Comparison of ENCODE assay signal across 7 cellular contexts in genomic region chr5:179817071-179817840, GRCh38. TPM values are rescaled to one million over a fixed set of nuclear protein-coding genes. Genes with fewer than 3 reads are reported as not detected.
DNase-seq lines count a peak whose midpoint lies in the region; ATAC-seq, FAIRE-seq and TF ChIP-seq lines count a peak whose summit lies in the region.

No MANE protein-coding gene starts in this region.

- H3K36me3 ChIP-seq in HEK293 (ENCODE audit: control insufficient read depth in 2 of 2, insufficient read depth in 1 of 2, low read length in 2 of 2) (peaks cover 5 to 40% of the 10 kb centered on the region in 2 experiments; a peak in 2 of 3 replicates), bronchial epithelial cell (ENCODE audit: control insufficient read depth, insufficient read depth, low read length) (peaks cover 3% of the 10 kb centered on the region), HepG2 (replicated peaks in 1 of 2; ENCODE audit: control insufficient read depth in 1 of 2, insufficient read depth in 2 of 2, low read length in 2 of 2) (peaks cover 10 to 16% of the 10 kb centered on the region in 2 experiments; a peak in 4 of 5 replicates), subcutaneous abdominal adipose tissue (ENCODE audit: control insufficient read depth in 5 of 5, insufficient read depth in 5 of 5, low read length in 5 of 5) (peaks cover 0 to 16% (median 10%) of the 10 kb centered on the region in 5 donors)

- ATAC-seq in HepG2 (no peak), HG02840 (IDR thresholded peaks at IDR 0.05; ENCODE audit: low FRiP score, unreplicated experiment) (no peak)

- no peaks in the 10 kb centered on the region for H3K9me3 ChIP-seq in HEK293 (ENCODE audit: control insufficient read depth, insufficient read depth, low read depth, low read length)
- no peaks in the 10 kb centered on the region for H3K9me3 ChIP-seq in HepG2 (ENCODE audit: low read length)
- H3K9me3 ChIP-seq in subcutaneous abdominal adipose tissue (ENCODE audit: control insufficient read depth in 5 of 5, low read length in 5 of 5), result no peaks in the 10 kb centered on the region

- no peak for TF ChIP-seq RAD21 in HepG2 (CRISPR knock-in tag; IDR thresholded peaks at IDR 0.05)

- TF ChIP-seq CTCF in HEK293 (tag by site-specific recombination; IDR thresholded peaks at IDR 0.05), result no peak
- TF ChIP-seq CTCF in bronchial epithelial cell (IDR thresholded peaks at IDR 0.05; ENCODE audit: insufficient read depth, low read length, severe bottlenecking), result no peak
- no peak for TF ChIP-seq CTCF in HepG2 (CRISPR knock-in tag; IDR thresholded peaks at IDR 0.05)
- no peak for TF ChIP-seq CTCF in GM20000 (IDR thresholded peaks at IDR 0.05; ENCODE audit: extremely low read depth, missing control alignments)

- H3K27ac ChIP-seq in HEK293 (ENCODE audit: extremely low read depth, low read depth, low read length) (no peak overlapping the region), HepG2 (ENCODE audit: extremely low read length, insufficient read depth, low read length) (no peak overlapping the region), subcutaneous abdominal adipose tissue (ENCODE audit: low read depth, low read length) (peak overlapping the region; percentile 100)

- CTCF ChIA-PET in HEK293 (lab: Yijun Ruan, JAX), result no interaction called here
- CTCF ChIA-PET in HepG2 (lab: Yijun Ruan, JAX; ENCODE audit: low intra/inter-chr PET ratio, low total read pairs), result no interaction called here

- H3K4me3 ChIP-seq in HEK293 (ENCODE audit: low read depth, low read length) (no peak overlapping the region), bronchial epithelial cell (ENCODE audit: low read depth, low read length) (peak overlapping the region; percentile 33), HepG2 (replicated peaks in 1 of 3; ENCODE audit: insufficient read depth in 1 of 3, low read depth in 2 of 3, low read length in 3 of 3) (no peak overlapping the region), subcutaneous abdominal adipose tissue (ENCODE audit: low read depth in 1 of 5, low read length in 5 of 5) (peak overlapping the region in 4 of 5 donors; percentile 44 to 67 (median 58))

- H3K27me3 ChIP-seq in bronchial epithelial cell (ENCODE audit: control insufficient read depth, insufficient read depth, low read length) (no peaks in the 10 kb centered on the region), HepG2 (ENCODE audit: control insufficient read depth in 1 of 2, insufficient read depth in 2 of 2, low read length in 2 of 2) (no peaks in the 10 kb centered on the region), subcutaneous abdominal adipose tissue (ENCODE audit: control insufficient read depth in 5 of 5, insufficient read depth in 4 of 5, low read length in 5 of 5) (no peaks in the 10 kb centered on the region)

- in situ Hi-C loops in HepG2 (cut with HindIII; ENCODE audit: extremely low pct_ligation_motif_present, low pct_unique_long_range_greater_than_20kb), result no loop called here

- BruUV-seq in HepG2 (replicated peaks; lab: Mats Ljungman, UMichigan), result no TSS peak

- H4K20me1 ChIP-seq in HepG2 (ENCODE audit: insufficient read depth, low read length), result peaks cover 9% of the 10 kb centered on the region

- H3K9ac ChIP-seq in HepG2 (ENCODE audit: insufficient read depth, low read depth, low read length) (no peak overlapping the region), subcutaneous abdominal adipose tissue (ENCODE audit: low read length in 5 of 5) (peak overlapping the region in 4 of 5 donors; percentile 30 to 74 (median 47))

- peaks cover 21% of the 10 kb centered on the region for H3K79me2 ChIP-seq in HepG2 (ENCODE audit: insufficient read depth, low read length)

- H3K4me1 ChIP-seq in HEK293 (ENCODE audit: control insufficient read depth, insufficient read depth, low read length) (peaks cover 17% of the 10 kb centered on the region), HepG2 (ENCODE audit: insufficient read depth, low read length) (peaks cover 35% of the 10 kb centered on the region), subcutaneous abdominal adipose tissue (ENCODE audit: control insufficient read depth in 5 of 5, insufficient read depth in 5 of 5, low read length in 5 of 5) (peaks cover 12 to 47% (median 41%) of the 10 kb centered on the region in 5 donors)

- no peak overlapping the region for H3K4me2 ChIP-seq in HepG2 (ENCODE audit: low read depth, low read length)

- no peak overlapping the region for H2AFZ ChIP-seq in HepG2 (ENCODE audit: low read length)

- no peak for TF ChIP-seq POLR2A in HepG2 (IDR thresholded peaks at IDR 0.05; ENCODE audit: insufficient read depth in 1 of 2, low read depth in 2 of 2, low read length in 2 of 2)

- intact Hi-C loops in HepG2 (cut with micrococcal nuclease; ENCODE audit: unreplicated experiment), result no loop called here

- 93% methylated on average over 32 of the region's 51 CpGs for WGBS in HepG2 (ENCODE audit: low lambda C conversion rate)

- TF ChIP-seq EP300 in HepG2 (IDR thresholded peaks at IDR 0.05; ENCODE audit: low read depth in 2 of 2, low read length in 2 of 2), result no peak
- no peak for TF ChIP-seq EP300 in HepG2 (CRISPR knock-in tag; IDR thresholded peaks at IDR 0.05; ENCODE audit: borderline replicate concordance)

- FAIRE-seq in bronchial epithelial cell (lab: Jason Lieb, UNC), result no peak
- FAIRE-seq in HepG2 (lab: Jason Lieb, UNC), result no peak
- no peak for FAIRE-seq in HTR-8/SVneo (lab: Jason Lieb, UNC)

- POLR2A ChIA-PET in HEK293 (lab: Yijun Ruan, JAX), result no interaction called here
- POLR2A ChIA-PET in HepG2 (lab: Yijun Ruan, JAX), result interaction anchor here (5.3 kb wide), 1 partner anchor 12 kb away, joined by 115 read pairs; the partner anchor contains the start of gene MGAT4B

- DNase-seq in bronchial epithelial cell (ENCODE audit: low read depth) (no peak), HepG2 (ENCODE audit: low spot score) (no peak), HTR-8/SVneo (ENCODE audit: insufficient read length, low spot score) (no peak), GM20000 (ENCODE audit: low spot score) (no peak)

RNA-seq across cellular contexts. Expression of gene SQSTM1, which starts 3.4 kb away (rescaled TPM):
- total RNA-seq in bronchial epithelial cell, result 686 and 733 TPM in 2 replicates
- 160 and 161 TPM in 2 replicates for total RNA-seq in HepG2 (2016; rRNA removed; fragmentation: Illumina TruSeq; extraction: Trizol)
- total RNA-seq in HepG2 (2016; cell fraction: cytosol; rRNA removed; fragmentation: Illumina TruSeq; extraction: Trizol; ENCODE audit: low read depth), result 45.2 and 49.8 TPM in 2 replicates
- 158 and 162 TPM in 2 replicates for total RNA-seq in HepG2 (2016; cell fraction: insoluble cytoplasmic fraction; rRNA removed; fragmentation: Illumina TruSeq; extraction: Trizol)
- total RNA-seq in HepG2 (2016; cell fraction: membrane; rRNA removed; fragmentation: Illumina TruSeq; extraction: Trizol), result 63.1 and 66.1 TPM in 2 replicates
- total RNA-seq in HepG2 (2016; cell fraction: nucleus; rRNA removed; fragmentation: Illumina TruSeq; extraction: Trizol), result 98.3 and 116 TPM in 2 replicates
- polyA plus RNA-seq in HepG2 (2011; rRNA removed), result 90.9 and 126 TPM in 2 replicates
- 81.2 and 85.2 TPM in 2 replicates for polyA plus RNA-seq in HepG2 (2011; cell fraction: cytosol; rRNA removed)
- 240 and 268 TPM in 2 replicates for polyA plus RNA-seq in HepG2 (2011; cell fraction: nucleus; rRNA removed)
- 80.8 and 157 TPM in 2 replicates for polyA plus RNA-seq in HepG2 (2012)
- polyA plus RNA-seq in HepG2 (2016; cell fraction: cytosol; fragmentation: Illumina TruSeq; extraction: Trizol; ENCODE audit: low read depth), result 43.0 and 45.0 TPM in 2 replicates
- 179 and 191 TPM in 2 replicates for polyA plus RNA-seq in HepG2 (2016; cell fraction: insoluble cytoplasmic fraction; fragmentation: Illumina TruSeq; extraction: Trizol; ENCODE audit: low read depth)
- 48.5 and 49.4 TPM in 2 replicates for polyA plus RNA-seq in HepG2 (2016; cell fraction: membrane; fragmentation: Illumina TruSeq; extraction: Trizol; ENCODE audit: low read depth)
- polyA plus RNA-seq in HepG2 (2016; cell fraction: nucleus; fragmentation: Illumina TruSeq; extraction: Trizol; ENCODE audit: insufficient read depth, low read depth), result 190 and 194 TPM in 2 replicates
- polyA minus RNA-seq in HepG2 (2011; rRNA and poly(A)+ RNA removed; ENCODE audit: low replicate concordance), result 245 and 268 TPM in 2 replicates
- 106 and 114 TPM in 2 replicates for polyA minus RNA-seq in HepG2 (2011; cell fraction: cytosol; rRNA and poly(A)+ RNA removed)
- polyA minus RNA-seq in HepG2 (2011; cell fraction: nucleus; rRNA and poly(A)+ RNA removed), result 238 and 284 TPM in 2 replicates

RNA-seq across cellular contexts. Expression of gene MGAT4B, which starts 10.6 kb away (rescaled TPM):
- total RNA-seq in bronchial epithelial cell (109 and 151 TPM in 2 replicates), HepG2 (2016; rRNA removed; fragmentation: Illumina TruSeq; extraction: Trizol) (69.2 and 93.5 TPM in 2 replicates)
- 62.1 and 64.9 TPM in 2 replicates for total RNA-seq in HepG2 (2016; cell fraction: cytosol; rRNA removed; fragmentation: Illumina TruSeq; extraction: Trizol; ENCODE audit: low read depth)
- 62.4 and 88.8 TPM in 2 replicates for total RNA-seq in HepG2 (2016; cell fraction: insoluble cytoplasmic fraction; rRNA removed; fragmentation: Illumina TruSeq; extraction: Trizol)
- 158 and 164 TPM in 2 replicates for total RNA-seq in HepG2 (2016; cell fraction: membrane; rRNA removed; fragmentation: Illumina TruSeq; extraction: Trizol)
- 79.6 and 99.8 TPM in 2 replicates for total RNA-seq in HepG2 (2016; cell fraction: nucleus; rRNA removed; fragmentation: Illumina TruSeq; extraction: Trizol)
- 130 and 170 TPM in 2 replicates for polyA plus RNA-seq in HepG2 (2011; rRNA removed)
- polyA plus RNA-seq in HepG2 (2011; cell fraction: cytosol; rRNA removed), result 134 and 140 TPM in 2 replicates
- 514 and 596 TPM in 2 replicates for polyA plus RNA-seq in HepG2 (2011; cell fraction: nucleus; rRNA removed)
- polyA plus RNA-seq in HepG2 (2012), result 117 and 181 TPM in 2 replicates
- 82.9 and 88.8 TPM in 2 replicates for polyA plus RNA-seq in HepG2 (2016; cell fraction: cytosol; fragmentation: Illumina TruSeq; extraction: Trizol; ENCODE audit: low read depth)
- 78.6 and 97.2 TPM in 2 replicates for polyA plus RNA-seq in HepG2 (2016; cell fraction: insoluble cytoplasmic fraction; fragmentation: Illumina TruSeq; extraction: Trizol; ENCODE audit: low read depth)
- 156 and 172 TPM in 2 replicates for polyA plus RNA-seq in HepG2 (2016; cell fraction: membrane; fragmentation: Illumina TruSeq; extraction: Trizol; ENCODE audit: low read depth)
- 171 and 174 TPM in 2 replicates for polyA plus RNA-seq in HepG2 (2016; cell fraction: nucleus; fragmentation: Illumina TruSeq; extraction: Trizol; ENCODE audit: insufficient read depth, low read depth)
- 166 and 188 TPM in 2 replicates for polyA minus RNA-seq in HepG2 (2011; rRNA and poly(A)+ RNA removed; ENCODE audit: low replicate concordance)
- polyA minus RNA-seq in HepG2 (2011; cell fraction: cytosol; rRNA and poly(A)+ RNA removed), result 100 and 102 TPM in 2 replicates
- 118 and 140 TPM in 2 replicates for polyA minus RNA-seq in HepG2 (2011; cell fraction: nucleus; rRNA and poly(A)+ RNA removed)

RNA-seq across cellular contexts. Expression of gene LTC4S, which starts 23.5 kb away (rescaled TPM):
- 0.26 and 0.38 TPM in 2 replicates for total RNA-seq in bronchial epithelial cell
- 0.35 TPM in 1 of 2 replicates, not detected in the other for total RNA-seq in HepG2 (2016; rRNA removed; fragmentation: Illumina TruSeq; extraction: Trizol)
- not detected in 2 replicates for total RNA-seq in HepG2 (2016; cell fraction: cytosol; rRNA removed; fragmentation: Illumina TruSeq; extraction: Trizol; ENCODE audit: low read depth)
- total RNA-seq in HepG2 (2016; cell fraction: insoluble cytoplasmic fraction; rRNA removed; fragmentation: Illumina TruSeq; extraction: Trizol), result 0.30 TPM in 1 of 2 replicates, not detected in the other
- total RNA-seq in HepG2 (2016; cell fraction: membrane; rRNA removed; fragmentation: Illumina TruSeq; extraction: Trizol), result not detected in 2 replicates
- total RNA-seq in HepG2 (2016; cell fraction: nucleus; rRNA removed; fragmentation: Illumina TruSeq; extraction: Trizol), result 0.56 TPM in 1 of 2 replicates, not detected in the other
- not detected in 2 replicates for polyA plus RNA-seq in HepG2 (2011; rRNA removed)
- polyA plus RNA-seq in HepG2 (2011; cell fraction: cytosol; rRNA removed), result not detected in 2 replicates
- 0.78 and 0.82 TPM in 2 replicates for polyA plus RNA-seq in HepG2 (2011; cell fraction: nucleus; rRNA removed)
- polyA plus RNA-seq in HepG2 (2012), result not detected in 2 replicates
- polyA plus RNA-seq in HepG2 (2016; cell fraction: cytosol; fragmentation: Illumina TruSeq; extraction: Trizol; ENCODE audit: low read depth), result not detected in 2 replicates
- not detected in 2 replicates for polyA plus RNA-seq in HepG2 (2016; cell fraction: insoluble cytoplasmic fraction; fragmentation: Illumina TruSeq; extraction: Trizol; ENCODE audit: low read depth)
- not detected in 2 replicates for polyA plus RNA-seq in HepG2 (2016; cell fraction: membrane; fragmentation: Illumina TruSeq; extraction: Trizol; ENCODE audit: low read depth)
- polyA plus RNA-seq in HepG2 (2016; cell fraction: nucleus; fragmentation: Illumina TruSeq; extraction: Trizol; ENCODE audit: insufficient read depth, low read depth), result 0.91 and 1.1 TPM in 2 replicates
- polyA minus RNA-seq in HepG2 (2011; rRNA and poly(A)+ RNA removed; ENCODE audit: low replicate concordance), result 0.44 and 0.47 TPM in 2 replicates
- polyA minus RNA-seq in HepG2 (2011; cell fraction: cytosol; rRNA and poly(A)+ RNA removed), result not detected in 2 replicates
- polyA minus RNA-seq in HepG2 (2011; cell fraction: nucleus; rRNA and poly(A)+ RNA removed), result not detected in 2 replicates

RNA-seq across cellular contexts. Expression of gene MRNIP, which starts 41.4 kb away (rescaled TPM):
- total RNA-seq in bronchial epithelial cell (10.6 and 11.8 TPM in 2 replicates), HepG2 (2016; rRNA removed; fragmentation: Illumina TruSeq; extraction: Trizol) (11.3 and 15.5 TPM in 2 replicates)
- total RNA-seq in HepG2 (2016; cell fraction: cytosol; rRNA removed; fragmentation: Illumina TruSeq; extraction: Trizol; ENCODE audit: low read depth), result 5.8 and 6.9 TPM in 2 replicates
- total RNA-seq in HepG2 (2016; cell fraction: insoluble cytoplasmic fraction; rRNA removed; fragmentation: Illumina TruSeq; extraction: Trizol), result 9.7 and 18.4 TPM in 2 replicates
- total RNA-seq in HepG2 (2016; cell fraction: membrane; rRNA removed; fragmentation: Illumina TruSeq; extraction: Trizol), result 4.5 and 5.1 TPM in 2 replicates
- total RNA-seq in HepG2 (2016; cell fraction: nucleus; rRNA removed; fragmentation: Illumina TruSeq; extraction: Trizol), result 22.2 and 24.1 TPM in 2 replicates
- 32.6 and 34.1 TPM in 2 replicates for polyA plus RNA-seq in HepG2 (2011; rRNA removed)
- 7.9 and 9.8 TPM in 2 replicates for polyA plus RNA-seq in HepG2 (2011; cell fraction: cytosol; rRNA removed)
- 162 and 171 TPM in 2 replicates for polyA plus RNA-seq in HepG2 (2011; cell fraction: nucleus; rRNA removed)
- 19.0 and 22.7 TPM in 2 replicates for polyA plus RNA-seq in HepG2 (2012)
- polyA plus RNA-seq in HepG2 (2016; cell fraction: cytosol; fragmentation: Illumina TruSeq; extraction: Trizol; ENCODE audit: low read depth), result 1.4 and 1.7 TPM in 2 replicates
- polyA plus RNA-seq in HepG2 (2016; cell fraction: insoluble cytoplasmic fraction; fragmentation: Illumina TruSeq; extraction: Trizol; ENCODE audit: low read depth), result 8.1 and 8.4 TPM in 2 replicates
- polyA plus RNA-seq in HepG2 (2016; cell fraction: membrane; fragmentation: Illumina TruSeq; extraction: Trizol; ENCODE audit: low read depth), result 2.1 and 3.0 TPM in 2 replicates
- polyA plus RNA-seq in HepG2 (2016; cell fraction: nucleus; fragmentation: Illumina TruSeq; extraction: Trizol; ENCODE audit: insufficient read depth, low read depth), result 78.5 and 90.7 TPM in 2 replicates
- 16.4 and 18.6 TPM in 2 replicates for polyA minus RNA-seq in HepG2 (2011; rRNA and poly(A)+ RNA removed; ENCODE audit: low replicate concordance)
- 2.5 and 4.4 TPM in 2 replicates for polyA minus RNA-seq in HepG2 (2011; cell fraction: cytosol; rRNA and poly(A)+ RNA removed)
- polyA minus RNA-seq in HepG2 (2011; cell fraction: nucleus; rRNA and poly(A)+ RNA removed), result 31.4 and 38.0 TPM in 2 replicates

Comparison
In these comparisons a context has a peak if more than half of its experiments do, and no peak if none do; other contexts are left out.
1. H3K4me3 ChIP-seq: peak in bronchial epithelial cell (single experiment) and subcutaneous abdominal adipose tissue (4 of 5); none in HEK293 (single experiment) and HepG2 (0 of 3).